14 cellular contexts compared by ENCODE assay signal in genomic region chr2:144349674-144350073, GRCh38.
DNase-seq lines count a peak whose midpoint lies in the region; ATAC-seq and TF ChIP-seq lines count a peak whose summit lies in the region.
"Had no signal": no experiment of that assay in that cellular context is flagged by ENCODE, and none has a peak within 500 bp of the region (broad histone marks: within the 10 kb centered on the region; RNA-seq: fewer than 3 reads in every experiment).

No MANE protein-coding gene starts in this region.

- H2BK5ac ChIP-seq in IMR-90 (ENCODE audit: low read depth, low read length, poor library complexity, severe bottlenecking) (no peak overlapping the region), neuronal stem cell (ENCODE audit: low read length) (no peak overlapping the region)

- no peak overlapping the region for H2BK12ac ChIP-seq in neuronal stem cell (ENCODE audit: low read length)

- no peak overlapping the region for H2AK5ac ChIP-seq in IMR-90 (ENCODE audit: low read depth, low read length)
- H2AK5ac ChIP-seq in neuronal stem cell (ENCODE audit: low read depth, low read length) = no peak overlapping the region

- TF ChIP-seq RAD21 in IMR-90 (IDR thresholded peaks at IDR 0.05; ENCODE audit: low read length) = no peak

- H2BK120ac ChIP-seq in IMR-90 (ENCODE audit: low read depth, low read length) (no peak overlapping the region), neuronal stem cell (ENCODE audit: low read depth, low read length) (no peak overlapping the region)

- H3K27ac ChIP-seq in ACC112 (ENCODE audit: low read depth, low read length) (peak overlapping the region; percentile 63), IMR-90 (ENCODE audit: insufficient read depth, low read length) (no peak overlapping the region), coronary artery (peak overlapping the region; percentile 46 to 64), neuronal stem cell (replicated peaks; ENCODE audit: low read length) (peak overlapping the region; percentile 74), Karpas-422 (ENCODE audit: low read length) (no peak overlapping the region), gastroesophageal sphincter (no peak overlapping the region)
- H3K27ac ChIP-seq: parathyroid adenoma had no signal

- H3K4ac ChIP-seq in IMR-90 (ENCODE audit: low read depth, low read length) (no peak overlapping the region), neuronal stem cell (ENCODE audit: low read length) (no peak overlapping the region)

- H2AK9ac ChIP-seq in IMR-90 (replicated peaks; ENCODE audit: low read depth, low read length, poor library complexity) = no peak overlapping the region

- TF ChIP-seq EP300 in gastroesophageal sphincter (IDR thresholded peaks at IDR 0.05) = no peak

- no CpG with 5 or more reads among the region's 3 CpGs for WGBS in IMR-90 (ENCODE audit: extremely low coverage in 2 of 2, insufficient read length in 1 of 2), 2 experiments
- no CpG with 5 or more reads among the region's 3 CpGs for WGBS in neuronal stem cell (ENCODE audit: extremely low coverage in 2 of 2, insufficient read length in 2 of 2, insufficient replicate concordance in 1 of 2), 2 donors
- WGBS in gastroesophageal sphincter (ENCODE audit: low coverage in 1 of 2), 2 donors = 54 to 70% methylated on average over 3 of the region's 3 CpGs

- POLR2A ChIA-PET in IMR-90 (lab: Charles Lee; ENCODE audit: unreplicated experiment) = no interaction called here

- TF ChIP-seq CTCF in IMR-90 (conservative IDR thresholded peaks at IDR 0.05; ENCODE audit: low read depth, low read length) (no peak), coronary artery (IDR thresholded peaks at IDR 0.05) (no peak), gastroesophageal sphincter (IDR thresholded peaks at IDR 0.05) (no peak)

- H3K9me1 ChIP-seq in IMR-90 (ENCODE audit: insufficient read depth, low read length) = no peaks in the 10 kb centered on the region

- H3K18ac ChIP-seq in IMR-90 (ENCODE audit: low read depth, low read length) = no peak overlapping the region
- H3K18ac ChIP-seq in neuronal stem cell (ENCODE audit: low read length) = no peak overlapping the region

- H3K9me2 ChIP-seq in Karpas-422 (replicated peaks; ENCODE audit: insufficient read depth, low read length) = no peaks in the 10 kb centered on the region

- dilution Hi-C loops in IMR-90 (cut with HindIII; ENCODE audit: low sequenced_read_pairs, unreplicated experiment) = no loop called here

- CTCF ChIA-PET in IMR-90 (lab: Yijun Ruan, JAX) = interaction anchor here (1.0 kb wide), 1 partner anchor 10 kb away, joined by 4 read pairs; no protein-coding TSS in a partner anchor

- in situ Hi-C loops in IMR-90 (cut with MboI; ENCODE audit: low sequenced_read_pairs) = no loop called here

- TF ChIP-seq POLR2A in IMR-90 (IDR thresholded peaks at IDR 0.05; ENCODE audit: low read depth, low read length) (no peak), gastroesophageal sphincter (IDR thresholded peaks at IDR 0.05) (no peak)

- H3K23ac ChIP-seq in IMR-90 (ENCODE audit: low read depth, low read length) (no peak overlapping the region), neuronal stem cell (ENCODE audit: low read depth, low read length, poor library complexity) (no peak overlapping the region)

- no peak overlapping the region for H2BK15ac ChIP-seq in IMR-90 (ENCODE audit: low read depth, low read length)
- H2BK15ac ChIP-seq in neuronal stem cell (ENCODE audit: low read length) = no peak overlapping the region

- no peaks in the 10 kb centered on the region for H4K20me1 ChIP-seq in IMR-90 (ENCODE audit: insufficient read depth, low read length)
- H4K20me1 ChIP-seq in Karpas-422 (ENCODE audit: insufficient read depth, low read depth, low read length) = no peaks in the 10 kb centered on the region

- no peak overlapping the region for H3K56ac ChIP-seq in IMR-90 (ENCODE audit: extremely low read depth, insufficient read depth, low read length)

- H3K79me1 ChIP-seq in IMR-90 (ENCODE audit: low read depth in 1 of 2, low read length in 2 of 2) (no peaks in the 10 kb centered on the region), neuronal stem cell (ENCODE audit: low read depth, low read length) (no peaks in the 10 kb centered on the region)

- intact Hi-C loops in IMR-90 (cut with micrococcal nuclease) = no loop called here

- H3K9me3 ChIP-seq in IMR-90 (ENCODE audit: control insufficient read depth, insufficient read depth, low read length) = no peaks in the 10 kb centered on the region
- H3K9me3 ChIP-seq in neuronal stem cell (replicated peaks in 1 of 2; ENCODE audit: control insufficient read depth in 2 of 2, insufficient read depth in 1 of 2, low read depth in 1 of 2, low read length in 2 of 2) = no peaks in the 10 kb centered on the region
- no peaks in the 10 kb centered on the region for H3K9me3 ChIP-seq in Karpas-422 (ENCODE audit: low read length)
- H3K9me3 ChIP-seq in gastroesophageal sphincter = no peaks in the 10 kb centered on the region
- H3K9me3 ChIP-seq: esophagus squamous epithelium, uterus had no signal

- no peaks in the 10 kb centered on the region for H3K36me3 ChIP-seq in ACC112 (ENCODE audit: insufficient read depth, low read length)
- no peaks in the 10 kb centered on the region for H3K36me3 ChIP-seq in IMR-90 (ENCODE audit: control insufficient read depth, insufficient read depth, low read length)
- no peaks in the 10 kb centered on the region for H3K36me3 ChIP-seq in neuronal stem cell (replicated peaks in 1 of 2; ENCODE audit: control insufficient read depth in 2 of 2, insufficient read depth in 2 of 2, low read length in 2 of 2)
- H3K36me3 ChIP-seq in Karpas-422 (ENCODE audit: insufficient read depth, low read length) = no peaks in the 10 kb centered on the region
- no peaks in the 10 kb centered on the region for H3K36me3 ChIP-seq in gastroesophageal sphincter
- H3K36me3 ChIP-seq: esophagus squamous epithelium, uterus had no signal

- BruUV-seq in IMR-90 (replicated peaks; lab: Mats Ljungman, UMichigan) = no TSS peak

- no peaks in the 10 kb centered on the region for H3K79me2 ChIP-seq in ACC112 (ENCODE audit: control insufficient read depth, insufficient read depth, low read length, unreplicated experiment)
- H3K79me2 ChIP-seq in Karpas-422 (ENCODE audit: low read length) = no peaks in the 10 kb centered on the region
- H3K79me2 ChIP-seq: parathyroid adenoma had no signal

- no peak for DNase-seq in IMR-90
- DNase-seq in coronary artery (ENCODE audit: low spot score) = no peak
- DNase-seq in neuronal stem cell (ENCODE audit: low spot score) = no peak
- no peak for DNase-seq in T1000 (lab: John Stamatoyannopoulos, UW)
- no peak for DNase-seq in Karpas-422
- DNase-seq: activated naive CD4-positive, alpha-beta T cell treated with anti-CD3 and anti-CD28 coated beads, Interleukin-2, amount 50 U/mL, for 16 hours; esophagus squamous epithelium; hypothalamus; NCI-H2029; uterus had no signal

- H2BK20ac ChIP-seq in IMR-90 (ENCODE audit: low read depth, low read length) = 0 out of 2 replicates have a peak overlapping the region, but pooled peaks have one; percentile 18

- ATAC-seq in IMR-90 (ENCODE audit: low read depth) (no peak), HG02610 (IDR thresholded peaks at IDR 0.05; ENCODE audit: unreplicated experiment) (no peak), gastroesophageal sphincter (no peak)

- no peaks in the 10 kb centered on the region for H3K27me3 ChIP-seq in ACC112 (ENCODE audit: insufficient read depth, low read length)
- H3K27me3 ChIP-seq in IMR-90 (ENCODE audit: control insufficient read depth, insufficient read depth, low read length) = no peaks in the 10 kb centered on the region
- no peaks in the 10 kb centered on the region for H3K27me3 ChIP-seq in neuronal stem cell (ENCODE audit: control insufficient read depth in 3 of 3, insufficient read depth in 3 of 3, low read depth in 1 of 3, low read length in 3 of 3)
- no peaks in the 10 kb centered on the region for H3K27me3 ChIP-seq in Karpas-422 (ENCODE audit: low read length)
- no peaks in the 10 kb centered on the region for H3K27me3 ChIP-seq in gastroesophageal sphincter
- H3K27me3 ChIP-seq: esophagus squamous epithelium, uterus had no signal

- H4K8ac ChIP-seq in IMR-90 (ENCODE audit: low read depth in 2 of 2, low read length in 2 of 2) (peak overlapping the region in 1 of 2 experiments; percentile 29; a peak in 1 of 4 replicates), neuronal stem cell (ENCODE audit: low read depth, low read length) (no peak overlapping the region)

- H3K9ac ChIP-seq in IMR-90 (ENCODE audit: low read depth, low read length) (no peak overlapping the region), neuronal stem cell (ENCODE audit: low read depth, low read length, poor library complexity) (no peak overlapping the region), Karpas-422 (ENCODE audit: low read length) (no peak overlapping the region)
- H3K9ac ChIP-seq: parathyroid adenoma had no signal

- H4K5ac ChIP-seq in IMR-90 (ENCODE audit: low read depth, low read length) = no peak overlapping the region

- H4K91ac ChIP-seq in IMR-90 (ENCODE audit: insufficient read depth, low read depth, low read length) = peak overlapping the region; percentile 27; the same call in 1 of the 2 replicates
- H4K91ac ChIP-seq in neuronal stem cell (ENCODE audit: low read depth, low read length, poor library complexity) = no peak overlapping the region

- H3K14ac ChIP-seq in IMR-90 (replicated peaks; ENCODE audit: low read depth, low read length) (peak overlapping the region; percentile 62; the same call in 1 of the 2 replicates), neuronal stem cell (ENCODE audit: low read length) (no peak overlapping the region)

- H2AFZ ChIP-seq in ACC112 (ENCODE audit: low read length, unreplicated experiment) (peak overlapping the region; percentile 70), IMR-90 (replicated peaks; ENCODE audit: low read length, poor library complexity) (no peak overlapping the region), neuronal stem cell (ENCODE audit: low read length) (peak overlapping the region; percentile 83), Karpas-422 (ENCODE audit: low read length) (no peak overlapping the region)
- H2AFZ ChIP-seq: parathyroid adenoma had no signal

- peaks cover 17% of the 10 kb centered on the region for H3K4me1 ChIP-seq in ACC112 (ENCODE audit: control insufficient read depth, insufficient read depth, low read length, unreplicated experiment)
- H3K4me1 ChIP-seq in IMR-90 (ENCODE audit: control insufficient read depth, insufficient read depth, low read length) = no peaks in the 10 kb centered on the region
- peaks cover 11 to 15% of the 10 kb centered on the region in 2 donors for H3K4me1 ChIP-seq in neuronal stem cell (ENCODE audit: control insufficient read depth in 2 of 2, insufficient read depth in 1 of 2, low read depth in 1 of 2, low read length in 2 of 2)
- no peaks in the 10 kb centered on the region for H3K4me1 ChIP-seq in Karpas-422 (ENCODE audit: low read length)
- no peaks in the 10 kb centered on the region for H3K4me1 ChIP-seq in gastroesophageal sphincter
- H3K4me1 ChIP-seq: esophagus squamous epithelium, parathyroid adenoma, uterus had no signal

- H3K4me3 ChIP-seq in ACC112 (ENCODE audit: low read depth, low read length) = no peak overlapping the region
- no peak overlapping the region for H3K4me3 ChIP-seq in IMR-90 (ENCODE audit: insufficient read depth, low read depth, low read length)
- H3K4me3 ChIP-seq in coronary artery = peak overlapping the region; percentile 17
- peak overlapping the region in 1 of 2 donors; percentile 37 for H3K4me3 ChIP-seq in neuronal stem cell (ENCODE audit: low read length in 2 of 2)
- H3K4me3 ChIP-seq in Karpas-422 (ENCODE audit: low read length) = no peak overlapping the region
- H3K4me3 ChIP-seq in gastroesophageal sphincter = no peak overlapping the region
- H3K4me3 ChIP-seq: esophagus squamous epithelium, uterus had no signal

- no peak overlapping the region for H3K4me2 ChIP-seq in IMR-90 (ENCODE audit: low read depth, low read length)
- no peak overlapping the region for H3K4me2 ChIP-seq in neuronal stem cell (ENCODE audit: insufficient read depth, low read length, poor library complexity, severe bottlenecking)
- H3K4me2 ChIP-seq in Karpas-422 (ENCODE audit: low read depth, low read length, poor library complexity, severe bottlenecking) = no peak overlapping the region

Comparison
In these comparisons a context has a peak if more than half of its experiments do, and no peak if none do; other contexts are left out.
1. H2AFZ ChIP-seq: peak in ACC112 (single experiment) and neuronal stem cell (single experiment); none in IMR-90 (single experiment) and Karpas-422 (single experiment).
2. H3K27ac ChIP-seq: peak in ACC112 (single experiment), coronary artery (2 of 2) and neuronal stem cell (single experiment); none in IMR-90 (single experiment), Karpas-422 (single experiment) and gastroesophageal sphincter (0 of 4).